In genomic region chr2:65037178-65037577, GRCh38 we compare ENCODE assay signal across 33 cellular contexts.
"Had no signal": no experiment of that assay in that cellular context is flagged by ENCODE, and none has a peak within 500 bp of the region (broad histone marks: within the 10 kb centered on the region; RNA-seq: fewer than 3 reads in every experiment).

No MANE protein-coding gene starts in this region.

- H3K4me3 ChIP-seq: adrenal gland, body of pancreas, cardiac muscle cell, coronary artery, dorsolateral prefrontal cortex, heart left ventricle, left lung, lung, mucosa of descending colon, pancreas, prostate gland, skin epidermis, thoracic aorta, uterus had no signal

- H3K4me3 Mint-ChIP-seq: activated CD8-positive, alpha-beta T cell treated with anti-CD3 and anti-CD28 coated beads for 36 hours; activated naive CD4-positive, alpha-beta T cell treated with anti-CD3 and anti-CD28 coated beads for 36 hours; activated naive CD8-positive, alpha-beta T cell treated with anti-CD3 and anti-CD28 coated beads for 36 hours; immature natural killer cell; stimulated activated naive CD8-positive, alpha-beta T cell treated with anti-CD3 and anti-CD28 coated beads, Interleukin-15, Interleukin-2, amounts not matched to agents 100 ng/mL and 50 ng/mL, for 24 hours; T-helper 17 cell; type B pancreatic cell had no signal

- DNase-seq: activated CD4-positive, alpha-beta T cell treated with anti-CD3 and anti-CD28 coated beads, Interleukin-2, amount 50 U/mL, for 1 hour; activated CD8-positive, alpha-beta T cell treated with anti-CD3 and anti-CD28 coated beads for 36 hours; activated naive CD4-positive, alpha-beta T cell treated with anti-CD3 and anti-CD28 coated beads for 36 hours; activated naive CD8-positive, alpha-beta T cell treated with anti-CD3 and anti-CD28 coated beads for 36 hours; activated T-cell treated with anti-CD3 and anti-CD28 coated beads, Interleukin-2, amount 50 U/mL, for 48 hours; adrenal gland; aorta; body of pancreas; dorsolateral prefrontal cortex; effector memory CD4-positive, alpha-beta T cell; heart left ventricle; hypothalamus; immature natural killer cell; kidney glomerular epithelial cell; left lung; mucosa of descending colon; pancreas; retina; stimulated activated CD4-positive, alpha-beta T cell treated with anti-CD3 and anti-CD28 coated beads, Interleukin-12 subunit alpha, Interleukin-12 subunit beta, amount 100 ng/mL, for 4 hours; stimulated activated CD4-positive, alpha-beta T cell treated with anti-CD3 and anti-CD28 coated beads, Interleukin-4, amount 100 ng/mL, for 1 hour; T-helper 17 cell; T1000; uterus; WERI-Rb-1 had no signal

- H3K27me3 ChIP-seq: adrenal gland, body of pancreas, cardiac muscle cell, dorsolateral prefrontal cortex, heart left ventricle, left lung, pancreas, uterus had no signal

- H3K9me3 Mint-ChIP-seq: activated CD8-positive, alpha-beta T cell treated with anti-CD3 and anti-CD28 coated beads for 36 hours; activated naive CD4-positive, alpha-beta T cell treated with anti-CD3 and anti-CD28 coated beads for 36 hours; activated naive CD8-positive, alpha-beta T cell treated with anti-CD3 and anti-CD28 coated beads for 36 hours; immature natural killer cell; stimulated activated naive CD8-positive, alpha-beta T cell treated with anti-CD3 and anti-CD28 coated beads, Interleukin-15, Interleukin-2, amounts not matched to agents 100 ng/mL and 50 ng/mL, for 24 hours; type B pancreatic cell had no signal

- H3K27ac Mint-ChIP-seq: activated CD8-positive, alpha-beta T cell treated with anti-CD3 and anti-CD28 coated beads for 36 hours; activated naive CD4-positive, alpha-beta T cell treated with anti-CD3 and anti-CD28 coated beads for 36 hours; activated naive CD8-positive, alpha-beta T cell treated with anti-CD3 and anti-CD28 coated beads for 36 hours; immature natural killer cell; stimulated activated naive CD8-positive, alpha-beta T cell treated with anti-CD3 and anti-CD28 coated beads, Interleukin-15, Interleukin-2, amounts not matched to agents 100 ng/mL and 50 ng/mL, for 24 hours; T-helper 17 cell; type B pancreatic cell had no signal

- H3K9me3 ChIP-seq: adrenal gland, body of pancreas, heart left ventricle, left lung, mucosa of descending colon, pancreas, prostate gland, thoracic aorta, uterus had no signal

- H3K36me3 ChIP-seq: adrenal gland, cardiac muscle cell, heart left ventricle, left lung, pancreas, prostate gland, thoracic aorta, uterus had no signal

- H3K27me3 Mint-ChIP-seq: activated CD8-positive, alpha-beta T cell treated with anti-CD3 and anti-CD28 coated beads for 36 hours; activated naive CD8-positive, alpha-beta T cell treated with anti-CD3 and anti-CD28 coated beads for 36 hours; stimulated activated naive CD8-positive, alpha-beta T cell treated with anti-CD3 and anti-CD28 coated beads, Interleukin-15, Interleukin-2, amounts not matched to agents 100 ng/mL and 50 ng/mL, for 24 hours; T-helper 17 cell; type B pancreatic cell had no signal

- H3K36me3 Mint-ChIP-seq: activated naive CD8-positive, alpha-beta T cell treated with anti-CD3 and anti-CD28 coated beads for 36 hours; type B pancreatic cell had no signal

- FAIRE-seq: pancreas had no signal

- H3K4me1 ChIP-seq: uterus had no signal

- ATAC-seq: activated CD8-positive, alpha-beta T cell treated with anti-CD3 and anti-CD28 coated beads for 36 hours; body of pancreas; heart left ventricle; left lung; mucosa of descending colon; pancreas; sciatic nerve; T-helper 17 cell had no signal

- H3K27ac ChIP-seq: adrenal gland, body of pancreas, cardiac muscle cell, coronary artery, dorsolateral prefrontal cortex, heart left ventricle, left lung, pancreas, prostate gland, skin epidermis, thoracic aorta, uterus, WERI-Rb-1 had no signal
